Comparison of ENCODE assay signal across 10 cellular contexts in the genomic region with DNA sequence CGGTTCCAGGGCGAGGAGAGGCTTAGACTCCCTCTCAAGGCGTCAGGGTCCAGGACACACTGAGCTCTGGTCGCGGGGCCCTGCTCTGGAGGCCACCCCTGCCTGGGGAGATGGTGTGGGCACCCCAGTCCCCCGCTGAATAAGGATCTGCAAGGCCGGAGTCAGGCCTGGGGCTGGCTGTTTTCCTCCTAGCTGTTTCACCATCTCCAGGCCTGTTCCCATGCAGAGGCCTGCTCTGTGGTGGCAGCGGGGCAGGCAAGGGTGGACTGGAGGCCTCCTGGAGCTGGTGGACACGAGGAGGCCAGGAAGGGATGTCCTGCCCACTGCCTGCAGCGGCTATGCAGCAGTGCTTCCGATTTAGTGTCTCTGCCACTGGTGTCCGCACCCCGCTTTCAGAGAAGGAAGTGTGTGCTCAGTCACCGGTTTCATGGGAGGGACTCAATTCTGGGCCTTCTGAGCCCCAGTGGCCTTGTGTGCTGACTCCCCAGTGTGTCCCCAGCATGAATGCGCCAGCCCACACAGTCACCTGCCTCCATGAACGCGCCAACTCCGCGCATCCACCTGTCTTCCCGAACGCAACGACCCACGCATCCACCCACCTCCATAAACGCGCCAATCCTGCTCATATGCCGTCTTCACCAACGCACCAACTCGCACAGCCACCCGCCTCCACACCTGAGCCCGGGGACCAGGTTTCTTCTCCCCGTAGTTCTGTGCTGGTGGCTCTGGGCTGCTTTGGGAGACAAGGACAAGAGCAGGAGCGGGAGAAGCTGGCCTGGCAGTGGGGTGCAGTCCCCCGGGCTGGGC. TPM values are rescaled to one million over a fixed set of nuclear protein-coding genes. Genes with fewer than 3 reads are reported as not detected.
DNase-seq lines count a peak whose midpoint lies in the region; ATAC-seq and TF ChIP-seq lines count a peak whose summit lies in the region.
"Had no signal": no experiment of that assay in that cellular context is flagged by ENCODE, and none has a peak within 500 bp of the region (broad histone marks: within the 10 kb centered on the region; RNA-seq: fewer than 3 reads in every experiment).

No MANE protein-coding gene starts in this region.

- H3K9ac ChIP-seq in rectal smooth muscle tissue (ENCODE audit: low read length): no peak overlapping the region

- H3K4me3 Mint-ChIP-seq in Caco-2 (ENCODE audit: unreplicated experiment): peak overlapping the region; percentile 76

- peaks cover 15% of the 10 kb centered on the region for H3K36me3 Mint-ChIP-seq in Caco-2 (ENCODE audit: insufficient read depth, unreplicated experiment)

- intact Hi-C loops in Caco-2 (cut with micrococcal nuclease; ENCODE audit: unreplicated experiment): no loop called here

- H3K27me3 Mint-ChIP-seq in Caco-2 (ENCODE audit: insufficient read depth, unreplicated experiment): no peaks in the 10 kb centered on the region

- no TSS peak for BruUV-seq in Caco-2 (replicated peaks; lab: Mats Ljungman, UMichigan)

- ATAC-seq in HG02763 (IDR thresholded peaks at IDR 0.05; ENCODE audit: unreplicated experiment): no peak

- DNase-seq in Caco-2 (no peak), NOMO-1 treated with dmso at 0.1 percent for 144 hours (lab: John Stamatoyannopoulos, UW; ENCODE audit: unreplicated experiment) (peak; percentile 37), NCI-H187 treated with DMSO at 0.1 percent for 48 hours (lab: John Stamatoyannopoulos, UW) (no peak), NCI-H510A treated with DMSO at 0.1 percent for 48 hours (lab: John Stamatoyannopoulos, UW) (no peak), kidney glomerular epithelial cell (lab: John Stamatoyannopoulos, UW) (no peak)
- no peak for DNase-seq in effector memory CD4-positive, alpha-beta T cell
- DNase-seq: ovary had no signal

- H3K9me3 ChIP-seq in Caco-2: no peaks in the 10 kb centered on the region
- H3K9me3 ChIP-seq in effector memory CD4-positive, alpha-beta T cell (ENCODE audit: control insufficient read depth, low read length): no peaks in the 10 kb centered on the region
- H3K9me3 ChIP-seq: ovary had no signal

- H3K27ac ChIP-seq in effector memory CD4-positive, alpha-beta T cell (ENCODE audit: insufficient read depth, low read length, poor library complexity, severe bottlenecking): peak overlapping the region; percentile 12
- peak overlapping the region; percentile 95 for H3K27ac ChIP-seq in rectal smooth muscle tissue (ENCODE audit: low read depth, low read length)

- H3K4me1 ChIP-seq in Caco-2 (peaks cover 11% of the 10 kb centered on the region), rectal smooth muscle tissue (ENCODE audit: control insufficient read depth, insufficient read depth, low read length) (peaks cover 15% of the 10 kb centered on the region)
- H3K4me1 ChIP-seq in effector memory CD4-positive, alpha-beta T cell (ENCODE audit: control insufficient read depth, insufficient read depth, low read length, poor library complexity, severe bottlenecking): peaks cover 32% of the 10 kb centered on the region

- H3K36me3 ChIP-seq in Caco-2 (ENCODE audit: control insufficient read depth, insufficient read depth, low read length) (peaks cover 7% of the 10 kb centered on the region), rectal smooth muscle tissue (ENCODE audit: control insufficient read depth, insufficient read depth, low read length) (no peaks in the 10 kb centered on the region)
- peaks cover 7% of the 10 kb centered on the region for H3K36me3 ChIP-seq in effector memory CD4-positive, alpha-beta T cell (ENCODE audit: control insufficient read depth, insufficient read depth, low read length)
- H3K36me3 ChIP-seq: ovary had no signal

- H3K27me3 ChIP-seq in Caco-2 (replicated peaks; ENCODE audit: control insufficient read depth, insufficient read depth, low read length): no peaks in the 10 kb centered on the region
- no peaks in the 10 kb centered on the region for H3K27me3 ChIP-seq in effector memory CD4-positive, alpha-beta T cell (replicated peaks; ENCODE audit: control insufficient read depth, insufficient read depth, low read length, poor library complexity, severe bottlenecking)
- H3K27me3 ChIP-seq in rectal smooth muscle tissue (ENCODE audit: control insufficient read depth, insufficient read depth, low read length): no peaks in the 10 kb centered on the region
- H3K27me3 ChIP-seq: ovary had no signal

- H3K27ac Mint-ChIP-seq in Caco-2 (ENCODE audit: unreplicated experiment): peak overlapping the region; percentile 76

- TF ChIP-seq CTCF in Caco-2 (IDR thresholded peaks at IDR 0.05; ENCODE audit: insufficient read depth in 1 of 2, low read depth in 1 of 2, low read length in 1 of 2, severe bottlenecking in 1 of 2, unreplicated experiment in 1 of 2): no peak

- H3K4me1 Mint-ChIP-seq in Caco-2 (ENCODE audit: low read depth, unreplicated experiment): no peaks in the 10 kb centered on the region

- POLR2A ChIA-PET in Caco-2 (lab: Charles Lee): no interaction called here

- no peaks in the 10 kb centered on the region for H3K9me3 Mint-ChIP-seq in Caco-2 (ENCODE audit: unreplicated experiment)

- H3K4me3 ChIP-seq in Caco-2 (ENCODE audit: low read depth, low read length) (no peak overlapping the region), rectal smooth muscle tissue (ENCODE audit: low read length) (no peak overlapping the region)
- no peak overlapping the region for H3K4me3 ChIP-seq in effector memory CD4-positive, alpha-beta T cell (ENCODE audit: insufficient read depth, low read depth, low read length, poor library complexity, severe bottlenecking)
- H3K4me3 ChIP-seq: ovary had no signal

- CTCF ChIA-PET in Caco-2 (lab: Charles Lee): no interaction called here

RNA-seq across cellular contexts. Expression of a gene that starts 14.5 kb away (rescaled TPM):
- total RNA-seq in Caco-2 (2022): 1.8 and 3.0 TPM in 2 replicates

RNA-seq across cellular contexts. Expression of a gene that starts 46.9 kb away (rescaled TPM):
- total RNA-seq in Caco-2 (2022): 24.0 and 25.1 TPM in 2 replicates
- total RNA-seq: RPMI7951 had no signal

RNA-seq across cellular contexts. Expression of a gene that starts 54.5 kb away (rescaled TPM):
- 24.8 and 25.6 TPM in 2 replicates for total RNA-seq in Caco-2 (2022)

RNA-seq across cellular contexts. Expression of a gene that starts 58.1 kb away (rescaled TPM):
- 0.25 TPM in 1 of 2 replicates, not detected in the other for total RNA-seq in Caco-2 (2022)
